18 cellular contexts compared by ENCODE assay signal in genomic region chr9:136701665-136702048, GRCh38. TPM values are rescaled to one million over a fixed set of nuclear protein-coding genes. Genes with fewer than 3 reads are reported as not detected.
A peak's percentile ranks its signal among the peaks of the same experiment; 100 is the strongest.
DNase-seq lines count a peak whose midpoint lies in the region; ATAC-seq and TF ChIP-seq lines count a peak whose summit lies in the region.
"Had no signal": no experiment of that assay in that cellular context is flagged by ENCODE, and none has a peak within 500 bp of the region (broad histone marks: within the 10 kb centered on the region; RNA-seq: fewer than 3 reads in every experiment).

No MANE protein-coding gene starts in this region.

- DNase-seq in CD8-positive, alpha-beta T cell: peak in 1 of 7 experiments; percentile 35
- DNase-seq in activated B cell treated with CpG ODN at 0.5 μM for 24 hours (no peak), immature natural killer cell (no peak), left cardiac atrium (no peak), NAMALWA (ENCODE audit: low spot score) (no peak), vagina (ENCODE audit: extremely low spot score in 2 of 2) (no peak)
- DNase-seq: amniotic stem cell, esophagus squamous epithelium, left ventricle myocardium inferior, NCI-H1436 treated with DMSO at 0.1 percent for 48 hours, NCI-H69 had no signal

- H3K4me1 ChIP-seq in CD8-positive, alpha-beta T cell (ENCODE audit: insufficient read depth, low read length): peaks cover 13% of the 10 kb centered on the region
- H3K4me1 ChIP-seq in vagina: peaks cover 7% of the 10 kb centered on the region

- no peaks in the 10 kb centered on the region for H3K36me3 ChIP-seq in CD8-positive, alpha-beta T cell (ENCODE audit: insufficient read depth, low read length)
- H3K36me3 ChIP-seq in vagina: no peaks in the 10 kb centered on the region
- H3K36me3 ChIP-seq: esophagus squamous epithelium, left ventricle myocardium inferior had no signal

- H3K27me3 ChIP-seq in CD8-positive, alpha-beta T cell (ENCODE audit: insufficient read depth, low read length): no peaks in the 10 kb centered on the region
- no peaks in the 10 kb centered on the region for H3K27me3 ChIP-seq in vagina
- H3K27me3 ChIP-seq: hepatocyte had no signal

- no peaks in the 10 kb centered on the region for H3K36me3 Mint-ChIP-seq in CD8-positive, alpha-beta T cell
- H3K36me3 Mint-ChIP-seq in activated B cell treated with CpG ODN at 0.5 μM for 24 hours (ENCODE audit: low read depth) (no peaks in the 10 kb centered on the region), immature natural killer cell (no peaks in the 10 kb centered on the region)

- CTCF ChIA-PET in CD8-positive, alpha-beta T cell (lab: Charles Lee): interaction anchor here (1.0 to 1.3 kb wide), 2 partner anchors 12 to 44 kb away, joined by 3 read pairs; no protein-coding TSS in a partner anchor
- CTCF ChIA-PET in activated B cell treated with CpG ODN at 0.5 μM for 24 hours (lab: Charles Lee): no interaction called here

- peaks cover 19% of the 10 kb centered on the region for H3K4me1 Mint-ChIP-seq in CD8-positive, alpha-beta T cell (ENCODE audit: low read depth)
- H3K4me1 Mint-ChIP-seq in activated B cell treated with CpG ODN at 0.5 μM for 24 hours (peaks cover 48% of the 10 kb centered on the region), immature natural killer cell (peaks cover 9 to 19% of the 10 kb centered on the region in 2 donors)

- H3K27me3 Mint-ChIP-seq in CD8-positive, alpha-beta T cell (ENCODE audit: low read depth): peaks cover 3% of the 10 kb centered on the region
- peaks cover 16% of the 10 kb centered on the region for H3K27me3 Mint-ChIP-seq in activated B cell treated with CpG ODN at 0.5 μM for 24 hours
- H3K27me3 Mint-ChIP-seq in immature natural killer cell (ENCODE audit: low read depth in 3 of 3): peaks cover 11 to 22% (median 21%) of the 10 kb centered on the region in 3 donors

- peak overlapping the region; percentile 97 for H3K27ac Mint-ChIP-seq in CD8-positive, alpha-beta T cell
- H3K27ac Mint-ChIP-seq in activated B cell treated with CpG ODN at 0.5 μM for 24 hours (peak overlapping the region; percentile 80), immature natural killer cell (peak overlapping the region in 5 of 6 donors; percentile 87 to 99 (median 90))

- peak; percentile 13 for ATAC-seq in CD8-positive, alpha-beta T cell
- ATAC-seq in GM21619 (IDR thresholded peaks at IDR 0.05; ENCODE audit: unreplicated experiment) (peak; percentile 5), activated B cell treated with CpG ODN at 0.5 μM for 24 hours (ENCODE audit: low read depth) (no peak), left cardiac atrium (no peak), HG02610 (IDR thresholded peaks at IDR 0.05; ENCODE audit: unreplicated experiment) (no peak)

- H3K9me3 ChIP-seq in CD8-positive, alpha-beta T cell (ENCODE audit: low read length): no peaks in the 10 kb centered on the region
- no peaks in the 10 kb centered on the region for H3K9me3 ChIP-seq in vagina
- H3K9me3 ChIP-seq: esophagus squamous epithelium, left ventricle myocardium inferior had no signal

- TF ChIP-seq CTCF in CD8-positive, alpha-beta T cell (IDR thresholded peaks at IDR 0.05): no peak
- TF ChIP-seq CTCF in activated B cell treated with CpG ODN at 0.5 μM for 24 hours (IDR thresholded peaks at IDR 0.05) (no peak), vagina (IDR thresholded peaks at IDR 0.05) (no peak)

- no peaks in the 10 kb centered on the region for H3K9me3 Mint-ChIP-seq in CD8-positive, alpha-beta T cell
- H3K9me3 Mint-ChIP-seq in activated B cell treated with CpG ODN at 0.5 μM for 24 hours: no peaks in the 10 kb centered on the region
- H3K9me3 Mint-ChIP-seq in immature natural killer cell: no peaks in the 10 kb centered on the region
- H3K9me3 Mint-ChIP-seq: neural crest cell had no signal

- POLR2A ChIA-PET in CD8-positive, alpha-beta T cell (lab: Charles Lee): interaction anchor here (0.7 to 1.7 kb wide), 2 partner anchors 28 to 184 kb away, joined by 3 to 4 read pairs; partner anchors contain the start of gene TRAF2
- POLR2A ChIA-PET in activated B cell treated with CpG ODN at 0.5 μM for 24 hours (lab: Charles Lee): interaction anchor here (0.9 to 4.2 kb wide), 9 partner anchors 12 to 522 kb away, joined by 3 to 52 read pairs (median 5); partner anchors contain the start of gene AGPAT2

- intact Hi-C loops in CD8-positive, alpha-beta T cell (cut with DNase I, micrococcal nuclease): loop anchor here in 1 of 2 experiments (1.0 kb wide), 1 partner anchor 27 kb away; no protein-coding TSS in a partner anchor
- intact Hi-C loops in activated B cell treated with CpG ODN at 0.5 μM for 24 hours (cut with micrococcal nuclease) (loop anchor here (2.0 kb wide), 2 partner anchors 15 to 27 kb away; partner anchors contain the start of gene AGPAT2), left cardiac atrium (cut with DNase I) (no loop called here), vagina (cut with DNase I) (no loop called here)

- H3K4me3 ChIP-seq in CD8-positive, alpha-beta T cell (ENCODE audit: low read depth, low read length): peak overlapping the region; percentile 51
- no peak overlapping the region for H3K4me3 ChIP-seq in vagina
- H3K4me3 ChIP-seq: hepatocyte had no signal

- no peak overlapping the region for H3K27ac ChIP-seq in CD8-positive, alpha-beta T cell (ENCODE audit: low read depth, low read length)
- no peak overlapping the region for H3K27ac ChIP-seq in vagina
- H3K27ac ChIP-seq: esophagus squamous epithelium, hepatocyte, left ventricle myocardium inferior had no signal

- peak overlapping the region; percentile 79 for H3K4me3 Mint-ChIP-seq in CD8-positive, alpha-beta T cell
- H3K4me3 Mint-ChIP-seq in activated B cell treated with CpG ODN at 0.5 μM for 24 hours: peak overlapping the region; percentile 78
- peak overlapping the region in 4 of 5 donors; percentile 59 to 87 (median 74) for H3K4me3 Mint-ChIP-seq in immature natural killer cell
- H3K4me3 Mint-ChIP-seq: neural crest cell had no signal

- no peak for TF ChIP-seq POLR2A in vagina (IDR thresholded peaks at IDR 0.05)

RNA-seq across cellular contexts. Expression of gene DIPK1B, which starts 10.7 kb away (rescaled TPM):
- total RNA-seq in CD8-positive, alpha-beta T cell: under 1 TPM; 0.22 to 0.62 TPM
- total RNA-seq in activated B cell treated with CpG ODN at 0.5 μM for 24 hours (1.5 and 2.2 TPM in 2 replicates), left cardiac atrium (10 to 100 TPM; 23.2 to 35.2 TPM), vagina (11.5 TPM)
- under 1 TPM in 1 of 3 donors, not detected in 2; 0.19 TPM for polyA plus RNA-seq in immature natural killer cell
- total RNA-seq: activated CD8-positive, alpha-beta memory T cell treated with anti-CD3 and anti-CD28 coated beads for 36 hours; RPMI7951 had no signal

RNA-seq across cellular contexts. Expression of gene AGPAT2, which starts 14.4 kb away (rescaled TPM):
- 1 to 10 TPM; 4.7 TPM for total RNA-seq in CD8-positive, alpha-beta T cell
- 16.6 and 17.1 TPM in 2 replicates for total RNA-seq in activated B cell treated with CpG ODN at 0.5 μM for 24 hours
- 10 to 100 TPM; 34.0 to 40.9 (median 35.2) TPM for polyA plus RNA-seq in immature natural killer cell
- total RNA-seq in left cardiac atrium: 100 to 1,000 TPM; 154 TPM
- total RNA-seq in vagina: 87.2 TPM

RNA-seq across cellular contexts. Expression of gene EGFL7, which starts 38.9 kb away (rescaled TPM):
- not detected for total RNA-seq in CD8-positive, alpha-beta T cell
- total RNA-seq in activated B cell treated with CpG ODN at 0.5 μM for 24 hours: not detected in 2 replicates
- 1 to 10 TPM in 1 of 3 donors, not detected in 2; 1.6 TPM for polyA plus RNA-seq in immature natural killer cell
- total RNA-seq in left cardiac atrium: 100 to 1,000 TPM in 1 of 2 donors, 10 to 100 TPM in 1; 86.6 to 138 TPM
- 272 TPM for total RNA-seq in vagina

RNA-seq across cellular contexts. Expression of gene LCN10, which starts 41.1 kb away (rescaled TPM):
- under 1 TPM; 0.14 to 0.38 TPM for total RNA-seq in CD8-positive, alpha-beta T cell
- total RNA-seq in activated B cell treated with CpG ODN at 0.5 μM for 24 hours: 13.7 and 15.9 TPM in 2 replicates
- not detected for polyA plus RNA-seq in immature natural killer cell
- 10 to 100 TPM in 1 of 2 donors, 1 to 10 TPM in 1; 9.3 to 20.1 TPM for total RNA-seq in left cardiac atrium
- 8.3 TPM for total RNA-seq in vagina
- total RNA-seq: hepatocyte, neural crest cell, RPMI7951 had no signal
- polyA plus RNA-seq: hepatocyte had no signal

RNA-seq across cellular contexts. Expression of gene LCN6, which starts 46.7 kb away (rescaled TPM):
- not detected for total RNA-seq in CD8-positive, alpha-beta T cell
- not detected in 2 replicates for total RNA-seq in activated B cell treated with CpG ODN at 0.5 μM for 24 hours
- not detected for polyA plus RNA-seq in immature natural killer cell
- 10 to 100 TPM; 18.2 to 51.8 TPM for total RNA-seq in left cardiac atrium
- 17.9 TPM for total RNA-seq in vagina
- total RNA-seq: activated CD8-positive, alpha-beta memory T cell treated with anti-CD3 and anti-CD28 coated beads for 36 hours; hepatocyte; neural crest cell; RPMI7951; T-helper 2 cell treated with Interferon-gamma antibody and Interleukin-4, amounts not matched to agents 100 ng/mL and 5 ng/mL, for 36 hours had no signal
- polyA plus RNA-seq: hepatocyte had no signal

Comparison
In these comparisons a context has a peak if more than half of its experiments do, and no peak if none do; other contexts are left out.
1. ATAC-seq: peak in CD8-positive, alpha-beta T cell (single experiment) and GM21619 (single experiment); none in activated B cell treated with CpG ODN at 0.5 μM for 24 hours (single experiment), left cardiac atrium (0 of 2) and HG02610 (single experiment).
2. RNA of gene EGFL7, which starts 38.9 kb away (total RNA-seq): 272 TPM in vagina (single experiment) and 86.6 to 138 TPM in left cardiac atrium; not detected in activated B cell treated with CpG ODN at 0.5 μM for 24 hours and not detected in CD8-positive, alpha-beta T cell; every median in the first group is over 10 times any median in the second.
3. Peak in every context shown above with its lines, with median percentiles within 50 percentile points of each other: H3K27ac Mint-ChIP-seq and H3K4me3 Mint-ChIP-seq.